Comparison of ENCODE assay signal across 41 cellular contexts in genomic region chr4:154583677-154584076, GRCh38. TPM values are rescaled to one million over a fixed set of nuclear protein-coding genes. Genes with fewer than 3 reads are reported as not detected.
"Had no signal": no experiment of that assay in that cellular context is flagged by ENCODE, and none has a peak within 500 bp of the region (broad histone marks: within the 10 kb centered on the region; RNA-seq: fewer than 3 reads in every experiment).

No MANE protein-coding gene starts in this region.

- H3K36me3 Mint-ChIP-seq: activated naive CD4-positive, alpha-beta T cell treated with anti-CD3 and anti-CD28 coated beads, Interleukin-2, amount 10 ng/mL, durations not matched to agents 7 days and 5 days; activated naive CD4-positive, alpha-beta T cell treated with anti-CD3 and anti-CD28 coated beads, Interleukin-2, amount 50 U/mL, for 24 hours; activated naive CD4-positive, alpha-beta T cell treated with anti-CD3 and anti-CD28 coated beads, Interleukin-2, amount 50 U/mL, for 72 hours; activated naive CD8-positive, alpha-beta T cell; activated naive CD8-positive, alpha-beta T cell treated with anti-CD3 and anti-CD28 coated beads for 36 hours; activated naive CD8-positive, alpha-beta T cell treated with anti-CD3 and anti-CD28 coated beads, Interleukin-2, amount 10 ng/mL, durations not matched to agents 7 days and 5 days; brain had no signal

- H3K4me3 ChIP-seq: adrenal gland, ascending aorta, body of pancreas, breast epithelium, cardiac muscle cell had no signal

- H3K4me3 Mint-ChIP-seq: activated naive CD4-positive, alpha-beta T cell treated with anti-CD3 and anti-CD28 coated beads for 36 hours; activated naive CD4-positive, alpha-beta T cell treated with anti-CD3 and anti-CD28 coated beads, Interleukin-2, amount 10 ng/mL, durations not matched to agents 7 days and 5 days; activated naive CD4-positive, alpha-beta T cell treated with anti-CD3 and anti-CD28 coated beads, Interleukin-2, amount 50 U/mL, for 24 hours; activated naive CD8-positive, alpha-beta T cell; activated naive CD8-positive, alpha-beta T cell treated with anti-CD3 and anti-CD28 coated beads for 36 hours; activated naive CD8-positive, alpha-beta T cell treated with anti-CD3 and anti-CD28 coated beads, Interleukin-2, amount 10 ng/mL, durations not matched to agents 7 days and 5 days; activated naive CD8-positive, alpha-beta T cell treated with anti-CD3 and anti-CD28 coated beads, Interleukin-2, amount 50 U/mL, for 24 hours; activated T-cell treated with anti-CD3 and anti-CD28 coated beads, Interleukin-2, amount 50 U/mL, for 24 hours; activated T-cell treated with anti-CD3 and anti-CD28 coated beads, Interleukin-2, amount 50 U/mL, for 4 hours; activated T-cell treated with anti-CD3 and anti-CD28 coated beads, Interleukin-2, amount 50 U/mL, for 72 hours; activated T-helper 1 cell treated with anti-CD3 and anti-CD28 coated beads, Interleukin-12 subunit alpha, Interleukin-12 subunit beta, Interleukin-2, Interleukin-4 antibody, amounts not matched to agents 30 ng/mL and 10 ng/mL and 1 ng/mL, durations not matched to agents 14 hours and 24 hours and 36 hours; activated T-helper 17 cell treated with anti-CD3 and anti-CD28 coated beads, Interleukin-2, amount 50 U/mL, for 72 hours; brain; central memory CD8-positive, alpha-beta T cell had no signal

- H3K9me3 Mint-ChIP-seq: activated naive CD4-positive, alpha-beta T cell treated with anti-CD3 and anti-CD28 coated beads for 36 hours; activated naive CD4-positive, alpha-beta T cell treated with anti-CD3 and anti-CD28 coated beads, Interleukin-2, amount 10 ng/mL, durations not matched to agents 7 days and 5 days; activated naive CD4-positive, alpha-beta T cell treated with anti-CD3 and anti-CD28 coated beads, Interleukin-2, amount 50 U/mL, for 24 hours; activated naive CD4-positive, alpha-beta T cell treated with anti-CD3 and anti-CD28 coated beads, Interleukin-2, amount 50 U/mL, for 72 hours; activated naive CD8-positive, alpha-beta T cell treated with anti-CD3 and anti-CD28 coated beads for 36 hours; activated naive CD8-positive, alpha-beta T cell treated with anti-CD3 and anti-CD28 coated beads, Interleukin-2, amount 10 ng/mL, durations not matched to agents 7 days and 5 days; activated naive CD8-positive, alpha-beta T cell treated with anti-CD3 and anti-CD28 coated beads, Interleukin-2, amount 50 U/mL, for 24 hours; activated T-cell treated with anti-CD3 and anti-CD28 coated beads, Interleukin-2, amount 50 U/mL, for 24 hours; activated T-cell treated with anti-CD3 and anti-CD28 coated beads, Interleukin-2, amount 50 U/mL, for 4 hours; activated T-cell treated with anti-CD3 and anti-CD28 coated beads, Interleukin-2, amount 50 U/mL, for 72 hours; activated T-helper 1 cell treated with anti-CD3 and anti-CD28 coated beads, Interleukin-12 subunit alpha, Interleukin-12 subunit beta, Interleukin-2, Interleukin-4 antibody, amounts not matched to agents 30 ng/mL and 10 ng/mL and 1 ng/mL, durations not matched to agents 14 hours and 24 hours and 36 hours; activated T-helper 17 cell treated with anti-CD3 and anti-CD28 coated beads, Interleukin-2, amount 50 U/mL, for 72 hours; activated T-helper 2 cell treated with anti-CD3 and anti-CD28 coated beads, Interferon-gamma antibody, Interleukin-2, Interleukin-4, amounts not matched to agents 10 μg/mL and 5 μg/mL and 100 μg/mL, durations not matched to agents 14 hours and 24 hours and 36 hours; brain; central memory CD8-positive, alpha-beta T cell had no signal

- ATAC-seq: activated naive CD4-positive, alpha-beta T cell treated with anti-CD3 and anti-CD28 coated beads, Interleukin-2, amount 50 U/mL, for 72 hours; activated naive CD8-positive, alpha-beta T cell treated with anti-CD3 and anti-CD28 coated beads, Interleukin-2, amount 50 U/mL, for 24 hours; activated T-cell treated with anti-CD3 and anti-CD28 coated beads, Interleukin-2, amount 50 U/mL, for 4 hours; activated T-cell treated with anti-CD3 and anti-CD28 coated beads, Interleukin-2, amount 50 U/mL, for 72 hours; activated T-helper 17 cell treated with anti-CD3 and anti-CD28 coated beads, Interleukin-2, amount 50 U/mL, for 72 hours; body of pancreas had no signal

- H3K9me3 ChIP-seq: adrenal gland, ascending aorta, body of pancreas, breast epithelium had no signal

- H3K36me3 ChIP-seq: adrenal gland, ascending aorta, brain microvascular endothelial cell, breast epithelium, cardiac muscle cell had no signal

- H3K27ac Mint-ChIP-seq: activated naive CD4-positive, alpha-beta T cell treated with anti-CD3 and anti-CD28 coated beads for 36 hours; activated naive CD4-positive, alpha-beta T cell treated with anti-CD3 and anti-CD28 coated beads, Interleukin-2, amount 10 ng/mL, durations not matched to agents 7 days and 5 days; activated naive CD4-positive, alpha-beta T cell treated with anti-CD3 and anti-CD28 coated beads, Interleukin-2, amount 50 U/mL, for 24 hours; activated naive CD4-positive, alpha-beta T cell treated with anti-CD3 and anti-CD28 coated beads, Interleukin-2, amount 50 U/mL, for 72 hours; activated naive CD8-positive, alpha-beta T cell; activated naive CD8-positive, alpha-beta T cell treated with anti-CD3 and anti-CD28 coated beads for 36 hours; activated naive CD8-positive, alpha-beta T cell treated with anti-CD3 and anti-CD28 coated beads, Interleukin-2, amount 10 ng/mL, durations not matched to agents 7 days and 5 days; activated naive CD8-positive, alpha-beta T cell treated with anti-CD3 and anti-CD28 coated beads, Interleukin-2, amount 50 U/mL, for 24 hours; activated T-cell treated with anti-CD3 and anti-CD28 coated beads, Interleukin-2, amount 50 U/mL, for 24 hours; activated T-cell treated with anti-CD3 and anti-CD28 coated beads, Interleukin-2, amount 50 U/mL, for 72 hours; activated T-helper 1 cell treated with anti-CD3 and anti-CD28 coated beads, Interleukin-12 subunit alpha, Interleukin-12 subunit beta, Interleukin-2, Interleukin-4 antibody, amounts not matched to agents 30 ng/mL and 10 ng/mL and 1 ng/mL, durations not matched to agents 14 hours and 24 hours and 36 hours; activated T-helper 17 cell treated with anti-CD3 and anti-CD28 coated beads, Interleukin-2, amount 50 U/mL, for 72 hours; activated T-helper 2 cell treated with anti-CD3 and anti-CD28 coated beads, Interferon-gamma antibody, Interleukin-2, Interleukin-4, amounts not matched to agents 10 μg/mL and 5 μg/mL and 100 μg/mL, durations not matched to agents 14 hours and 24 hours and 36 hours; brain had no signal

- H3K27me3 ChIP-seq: adrenal gland, ascending aorta, body of pancreas, brain microvascular endothelial cell, breast epithelium, cardiac muscle cell had no signal

- H3K4me1 Mint-ChIP-seq: activated naive CD4-positive, alpha-beta T cell treated with anti-CD3 and anti-CD28 coated beads, Interleukin-2, amount 10 ng/mL, durations not matched to agents 7 days and 5 days; activated naive CD4-positive, alpha-beta T cell treated with anti-CD3 and anti-CD28 coated beads, Interleukin-2, amount 50 U/mL, for 24 hours; activated naive CD8-positive, alpha-beta T cell treated with anti-CD3 and anti-CD28 coated beads for 36 hours; activated naive CD8-positive, alpha-beta T cell treated with anti-CD3 and anti-CD28 coated beads, Interleukin-2, amount 10 ng/mL, durations not matched to agents 7 days and 5 days; activated naive CD8-positive, alpha-beta T cell treated with anti-CD3 and anti-CD28 coated beads, Interleukin-2, amount 50 U/mL, for 24 hours; activated T-helper 17 cell treated with anti-CD3 and anti-CD28 coated beads, Interleukin-2, amount 50 U/mL, for 72 hours; brain; central memory CD8-positive, alpha-beta T cell had no signal

- FAIRE-seq: astrocyte, bronchial epithelial cell had no signal

- H3K4me1 ChIP-seq: adrenal gland, ascending aorta, body of pancreas, breast epithelium had no signal

- H3K27ac ChIP-seq: adrenal gland, ascending aorta, body of pancreas, brain microvascular endothelial cell, breast epithelium, cardiac muscle cell had no signal

- DNase-seq: activated effector memory CD4-positive, alpha-beta T cell treated with anti-CD3 and anti-CD28 coated beads, Interleukin-2, amount 50 U/mL, for 16 hours; activated effector memory CD4-positive, alpha-beta T cell treated with Interleukin-2 at 50 U/mL for 16 hours; activated gamma-delta T cell; activated gamma-delta T cell treated with Interleukin-2 at 50 U/mL for 16 hours; activated naive CD4-positive, alpha-beta T cell; activated naive CD4-positive, alpha-beta T cell treated with anti-CD3 and anti-CD28 coated beads for 36 hours; activated naive CD4-positive, alpha-beta T cell treated with anti-CD3 and anti-CD28 coated beads, Interleukin-2, amount 10 ng/mL, durations not matched to agents 7 days and 5 days; activated naive CD4-positive, alpha-beta T cell treated with anti-CD3 and anti-CD28 coated beads, Interleukin-2, amount 50 U/mL, for 16 hours; activated naive CD4-positive, alpha-beta T cell treated with Interleukin-2 at 50 U/mL for 16 hours; activated naive CD8-positive, alpha-beta T cell treated with anti-CD3 and anti-CD28 coated beads for 36 hours; activated naive CD8-positive, alpha-beta T cell treated with anti-CD3 and anti-CD28 coated beads, Interleukin-2, amount 10 ng/mL, durations not matched to agents 7 days and 5 days; activated naive CD8-positive, alpha-beta T cell treated with anti-CD3 and anti-CD28 coated beads, Interleukin-2, amount 50 U/mL, for 24 hours; activated T-cell treated with anti-CD3 and anti-CD28 coated beads for 4 hours; activated T-cell treated with anti-CD3 and anti-CD28 coated beads, Interleukin-2, amount 50 U/mL, for 1 hour; activated T-cell treated with anti-CD3 and anti-CD28 coated beads, Interleukin-2, amount 50 U/mL, for 24 hours; activated T-cell treated with anti-CD3 and anti-CD28 coated beads, Interleukin-2, amount 50 U/mL, for 4 hours; activated T-cell treated with anti-CD3 and anti-CD28 coated beads, Interleukin-2, amount 50 U/mL, for 48 hours; activated T-cell treated with anti-CD3 and anti-CD28 coated beads, Interleukin-2, amount 50 U/mL, for 72 hours; adrenal gland; amniotic stem cell; anterior cingulate cortex; aorta; body of pancreas; brain microvascular endothelial cell; central memory CD4-positive, alpha-beta T cell; cerebellar nuclear complex had no signal

RNA-seq across cellular contexts. Expression of gene FGA, which starts 6.9 kb away (rescaled TPM):
- total RNA-seq: activated naive CD4-positive, alpha-beta T cell treated with anti-CD3 and anti-CD28 coated beads for 36 hours; activated naive CD4-positive, alpha-beta T cell treated with anti-CD3 and anti-CD28 coated beads, Interleukin-2, amount 50 U/mL, for 72 hours; activated naive CD8-positive, alpha-beta T cell treated with anti-CD3 and anti-CD28 coated beads for 36 hours; activated naive CD8-positive, alpha-beta T cell treated with anti-CD3 and anti-CD28 coated beads, Interleukin-2, amount 10 ng/mL, durations not matched to agents 7 days and 5 days; activated T-cell treated with anti-CD3 and anti-CD28 coated beads, Interleukin-2, amount 50 U/mL, for 72 hours; activated T-helper 1 cell treated with anti-CD3 and anti-CD28 coated beads, Interleukin-12 subunit alpha, Interleukin-12 subunit beta, Interleukin-2, Interleukin-4 antibody, amounts not matched to agents 30 ng/mL and 10 ng/mL and 1 ng/mL, durations not matched to agents 14 hours and 24 hours and 36 hours; activated T-helper 17 cell treated with anti-CD3 and anti-CD28 coated beads, Interleukin-2, amount 50 U/mL, for 72 hours; activated T-helper 2 cell treated with anti-CD3 and anti-CD28 coated beads, Interferon-gamma antibody, Interleukin-2, Interleukin-4, amounts not matched to agents 10 μg/mL and 5 μg/mL and 100 μg/mL, durations not matched to agents 14 hours and 24 hours and 36 hours; aorta; astrocyte; bronchial epithelial cell; cardiac muscle cell; cardiac septum; chondrocyte had no signal

RNA-seq across cellular contexts. Expression of gene FGB, which starts 20.9 kb away (rescaled TPM):
- total RNA-seq: activated naive CD4-positive, alpha-beta T cell treated with anti-CD3 and anti-CD28 coated beads for 36 hours; activated naive CD4-positive, alpha-beta T cell treated with anti-CD3 and anti-CD28 coated beads, Interleukin-2, amount 50 U/mL, for 72 hours; activated naive CD8-positive, alpha-beta T cell treated with anti-CD3 and anti-CD28 coated beads for 36 hours; activated naive CD8-positive, alpha-beta T cell treated with anti-CD3 and anti-CD28 coated beads, Interleukin-2, amount 10 ng/mL, durations not matched to agents 7 days and 5 days; activated T-cell treated with anti-CD3 and anti-CD28 coated beads, Interleukin-2, amount 50 U/mL, for 72 hours; activated T-helper 1 cell treated with anti-CD3 and anti-CD28 coated beads, Interleukin-12 subunit alpha, Interleukin-12 subunit beta, Interleukin-2, Interleukin-4 antibody, amounts not matched to agents 30 ng/mL and 10 ng/mL and 1 ng/mL, durations not matched to agents 14 hours and 24 hours and 36 hours; activated T-helper 17 cell treated with anti-CD3 and anti-CD28 coated beads, Interleukin-2, amount 50 U/mL, for 72 hours; activated T-helper 2 cell treated with anti-CD3 and anti-CD28 coated beads, Interferon-gamma antibody, Interleukin-2, Interleukin-4, amounts not matched to agents 10 μg/mL and 5 μg/mL and 100 μg/mL, durations not matched to agents 14 hours and 24 hours and 36 hours; aorta; body of pancreas; bronchial epithelial cell; cardiac septum had no signal

RNA-seq across cellular contexts. Expression of gene FGG, which starts 28.8 kb away (rescaled TPM):
- total RNA-seq: activated naive CD4-positive, alpha-beta T cell treated with anti-CD3 and anti-CD28 coated beads for 36 hours; activated naive CD4-positive, alpha-beta T cell treated with anti-CD3 and anti-CD28 coated beads, Interleukin-2, amount 50 U/mL, for 72 hours; activated naive CD8-positive, alpha-beta T cell treated with anti-CD3 and anti-CD28 coated beads for 36 hours; activated naive CD8-positive, alpha-beta T cell treated with anti-CD3 and anti-CD28 coated beads, Interleukin-2, amount 10 ng/mL, durations not matched to agents 7 days and 5 days; activated T-cell treated with anti-CD3 and anti-CD28 coated beads, Interleukin-2, amount 50 U/mL, for 72 hours; activated T-helper 1 cell treated with anti-CD3 and anti-CD28 coated beads, Interleukin-12 subunit alpha, Interleukin-12 subunit beta, Interleukin-2, Interleukin-4 antibody, amounts not matched to agents 30 ng/mL and 10 ng/mL and 1 ng/mL, durations not matched to agents 14 hours and 24 hours and 36 hours; activated T-helper 17 cell treated with anti-CD3 and anti-CD28 coated beads, Interleukin-2, amount 50 U/mL, for 72 hours; activated T-helper 2 cell treated with anti-CD3 and anti-CD28 coated beads, Interferon-gamma antibody, Interleukin-2, Interleukin-4, amounts not matched to agents 10 μg/mL and 5 μg/mL and 100 μg/mL, durations not matched to agents 14 hours and 24 hours and 36 hours; astrocyte; body of pancreas; cardiac muscle cell; cardiac septum; chondrocyte had no signal
